ENCODE assay signal across 18 cellular contexts in the genomic region with DNA sequence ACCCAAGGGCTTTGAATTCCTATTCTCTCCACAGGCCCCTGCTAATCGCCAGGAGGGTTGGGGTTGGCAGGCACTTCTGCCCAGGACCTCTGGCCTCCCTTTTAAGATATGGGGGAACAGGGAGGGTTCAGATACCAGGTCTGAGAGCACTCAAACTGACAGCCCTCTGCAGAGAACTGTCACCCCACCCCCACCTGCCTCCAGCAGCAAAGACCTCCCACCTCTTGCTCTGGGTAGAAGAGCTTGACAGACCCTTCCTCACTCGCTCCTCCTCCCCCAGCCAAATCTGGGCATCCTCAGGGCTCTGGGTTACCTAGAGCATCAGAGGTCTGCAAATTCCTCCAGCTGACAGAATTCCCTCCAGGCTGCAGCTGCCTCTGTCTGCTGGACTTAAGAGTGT. TPM values are rescaled to one million over a fixed set of nuclear protein-coding genes. Genes with fewer than 3 reads are reported as not detected.
DNase-seq lines count a peak whose midpoint lies in the region; ATAC-seq and TF ChIP-seq lines count a peak whose summit lies in the region.
"Had no signal": no experiment of that assay in that cellular context is flagged by ENCODE, and none has a peak within 500 bp of the region (broad histone marks: within the 10 kb centered on the region; RNA-seq: fewer than 3 reads in every experiment).

No MANE protein-coding gene starts in this region.

- no peak for ATAC-seq in HG02642 (IDR thresholded peaks at IDR 0.05; ENCODE audit: poor library complexity, unreplicated experiment)

- BruUV-seq in mammary epithelial cell (replicated peaks; lab: Mats Ljungman, UMichigan) = no TSS peak

- in situ Hi-C loops in mammary epithelial cell (cut with MboI; ENCODE audit: low sequenced_read_pairs in 2 of 2) = no loop called here

- H3K27me3 ChIP-seq in HUES48 (ENCODE audit: control insufficient read depth, insufficient read depth, low read length) (no peaks in the 10 kb centered on the region), mammary epithelial cell (ENCODE audit: insufficient read depth, low read length) (no peaks in the 10 kb centered on the region), MM.1S (replicated peaks; ENCODE audit: insufficient read depth, low read length) (0 out of 2 replicates have a peak, but pooled peaks cover 4% of the 10 kb centered on the region)

- H3K9me2 ChIP-seq in MM.1S (replicated peaks; ENCODE audit: insufficient read depth, low read length) = no peaks in the 10 kb centered on the region

- DNase-seq in mammary epithelial cell (no peak), left kidney (ENCODE audit: low read depth, low spot score) (peak; percentile 58), MM.1S (no peak), NCI-H146 (lab: John Stamatoyannopoulos, UW) (no peak)
- no peak for DNase-seq in activated CD8-positive, alpha-beta memory T cell treated with anti-CD3 and anti-CD28 coated beads, Interleukin-2, amount 50 U/mL, for 4 hours
- DNase-seq: CD4-positive, alpha-beta memory T cell; DMS153; GF-D8; H9; Kasumi-1; NCI-H1092 treated with DMSO at 0.1 percent for 48 hours; NCI-H2081; NCI-H2171 treated with DMSO at 0.1 percent for 48 hours; SIG-M5 had no signal

- CTCF ChIA-PET in mammary epithelial cell (lab: Charles Lee; ENCODE audit: low non-redundant PET) = no interaction called here

- H2AFZ ChIP-seq in mammary epithelial cell (ENCODE audit: low read depth, low read length) = no peak overlapping the region
- H2AFZ ChIP-seq in MM.1S (ENCODE audit: low read length) = no peak overlapping the region

- H3K36me3 ChIP-seq in HUES48 (ENCODE audit: control insufficient read depth, insufficient read depth, low read length) (peaks cover 19% of the 10 kb centered on the region), mammary epithelial cell (ENCODE audit: insufficient read depth, low read length) (peaks cover 25% of the 10 kb centered on the region), MM.1S (replicated peaks; ENCODE audit: insufficient read depth, low read length) (no peaks in the 10 kb centered on the region)

- no peak overlapping the region for H3K9ac ChIP-seq in HUES48 (ENCODE audit: low read depth, low read length)
- no peak overlapping the region for H3K9ac ChIP-seq in mammary epithelial cell (ENCODE audit: insufficient read depth, low read length)
- H3K9ac ChIP-seq in MM.1S (ENCODE audit: low read length) = no peak overlapping the region

- WGBS in mammary epithelial cell (ENCODE audit: low coverage, missing lambda C conversion rate) = 13% methylated on average over 1 of the region's 2 CpGs

- no peaks in the 10 kb centered on the region for H3K9me3 ChIP-seq in HUES48 (ENCODE audit: control insufficient read depth, insufficient read depth, low read length)
- H3K9me3 ChIP-seq in mammary epithelial cell (replicated peaks; ENCODE audit: insufficient read depth, low read length) = no peaks in the 10 kb centered on the region
- no peaks in the 10 kb centered on the region for H3K9me3 ChIP-seq in MM.1S (replicated peaks; ENCODE audit: insufficient read depth, low read length)

- H3K79me2 ChIP-seq in mammary epithelial cell (ENCODE audit: insufficient read depth, low read length) (peaks cover 81% of the 10 kb centered on the region), MM.1S (ENCODE audit: low read length) (no peaks in the 10 kb centered on the region)

- peak overlapping the region; percentile 7; the same call in 1 of the 2 replicates for H3K27ac ChIP-seq in C4-2B
- H3K27ac ChIP-seq in HUES48 (ENCODE audit: low read depth, low read length) = peak overlapping the region; percentile 17
- peak overlapping the region; percentile 99 for H3K27ac ChIP-seq in mammary epithelial cell (ENCODE audit: insufficient read depth, low read depth, low read length)
- H3K27ac ChIP-seq in MM.1S (ENCODE audit: low read length) = no peak overlapping the region

- dilution Hi-C loops in mammary epithelial cell (cut with HindIII; ENCODE audit: low sequenced_read_pairs) = loop anchor here (5.0 kb wide), 1 partner anchor 54 kb away; no protein-coding TSS in a partner anchor

- peak overlapping the region; percentile 15 for H3K4me2 ChIP-seq in mammary epithelial cell (ENCODE audit: insufficient read depth, low read depth, low read length)
- no peak overlapping the region for H3K4me2 ChIP-seq in MM.1S (ENCODE audit: low read depth, low read length)

- H3K4me1 ChIP-seq in HUES48 (ENCODE audit: control insufficient read depth, insufficient read depth, low read length) (no peaks in the 10 kb centered on the region), mammary epithelial cell (ENCODE audit: insufficient read depth, low read length) (peaks cover 57% of the 10 kb centered on the region), MM.1S (ENCODE audit: low read length) (no peaks in the 10 kb centered on the region)

- TF ChIP-seq CTCF in C4-2B (conservative IDR thresholded peaks at IDR 0.05) = no peak
- no peak for TF ChIP-seq CTCF in mammary epithelial cell (conservative IDR thresholded peaks at IDR 0.05 in 1 of 2, IDR thresholded peaks at IDR 0.05 in 1 of 2; ENCODE audit: extremely low read depth in 1 of 2, insufficient read depth in 1 of 2, low read depth in 1 of 2, low read length in 2 of 2)
- no peak for TF ChIP-seq CTCF in MM.1S (IDR thresholded peaks at IDR 0.05; ENCODE audit: low read length)

- H3F3A ChIP-seq in MM.1S (ENCODE audit: insufficient read depth, low read length) = no peaks in the 10 kb centered on the region

- H3K4me3 ChIP-seq in HUES48 (ENCODE audit: low read depth, low read length) (no peak overlapping the region), mammary epithelial cell (replicated peaks in 1 of 3; ENCODE audit: insufficient read depth in 1 of 3, low read depth in 2 of 3, low read length in 3 of 3) (no peak overlapping the region), MM.1S (ENCODE audit: low read length) (no peak overlapping the region)

- intact Hi-C loops in mammary epithelial cell (cut with micrococcal nuclease) = no loop called here

- no peaks in the 10 kb centered on the region for H4K20me1 ChIP-seq in mammary epithelial cell (ENCODE audit: insufficient read depth, low read length)
- H4K20me1 ChIP-seq in MM.1S (ENCODE audit: insufficient read depth, low read length) = no peaks in the 10 kb centered on the region

RNA-seq across cellular contexts. Expression of gene CDH3, which starts 11.7 kb away (rescaled TPM):
- total RNA-seq in mammary epithelial cell = 100 to 1,000 TPM; 628 to 995 TPM
- 560 TPM for polyA plus RNA-seq in mammary epithelial cell
- polyA minus RNA-seq in mammary epithelial cell = 703 TPM
- total RNA-seq: NCI-H460 had no signal
- polyA plus RNA-seq: CD4-positive, alpha-beta memory T cell had no signal
